In genomic region chr5:122584411-122585110, GRCh38 we compare ENCODE assay signal across 23 cellular contexts.
DNase-seq lines count a peak whose midpoint lies in the region; ATAC-seq and TF ChIP-seq lines count a peak whose summit lies in the region.
"Had no signal": no experiment of that assay in that cellular context is flagged by ENCODE, and none has a peak within 500 bp of the region (broad histone marks: within the 10 kb centered on the region; RNA-seq: fewer than 3 reads in every experiment).

No MANE protein-coding gene starts in this region.

- H3K4me1 ChIP-seq in BLaER1 treated with 17β-estradiol and CSF1 and Interleukin-3, amounts not matched to agents 10 nM and 100 nM: peaks cover 0 to 26% (median 13%) of the 10 kb centered on the region in 10 experiments; a peak in 14 of 20 replicates
- peaks cover 17% of the 10 kb centered on the region for H3K4me1 ChIP-seq in HEK293 (ENCODE audit: control insufficient read depth, insufficient read depth, low read length)
- peaks cover 15% of the 10 kb centered on the region for H3K4me1 ChIP-seq in fibroblast of lung (ENCODE audit: control insufficient read depth, extremely low read depth, insufficient read depth, low read length)
- H3K4me1 ChIP-seq: breast epithelium, left ventricle myocardium inferior, prostate gland, testis had no signal

- H3K4me1 Mint-ChIP-seq in neural crest cell: no peaks in the 10 kb centered on the region
- H3K4me1 Mint-ChIP-seq: activated naive CD4-positive, alpha-beta T cell treated with anti-CD3 and anti-CD28 coated beads, Interleukin-2, amount 50 U/mL, for 24 hours had no signal

- ATAC-seq in GM19351 (IDR thresholded peaks at IDR 0.05; ENCODE audit: unreplicated experiment) (no peak), GM18909 (IDR thresholded peaks at IDR 0.05; ENCODE audit: poor library complexity, unreplicated experiment) (no peak), GM21381 (IDR thresholded peaks at IDR 0.05; ENCODE audit: unreplicated experiment) (no peak)
- ATAC-seq: stimulated activated naive B cell treated with anti-CD40 and anti-IgM and Interleukin-4, amounts not matched to agents 10 μg/mL and 1 μg/mL and 100 μg/mL, for 72 hours had no signal

- H3K27me3 Mint-ChIP-seq in neural crest cell (ENCODE audit: low read depth): peaks cover 2% of the 10 kb centered on the region

- TF ChIP-seq CTCF in HEK293 (tag by site-specific recombination; IDR thresholded peaks at IDR 0.05): no peak
- TF ChIP-seq CTCF in fibroblast of lung (conservative IDR thresholded peaks at IDR 0.05 in 1 of 2, IDR thresholded peaks at IDR 0.05 in 1 of 2; ENCODE audit: low read depth in 1 of 2, low read length in 2 of 2): no peak
- no peak for TF ChIP-seq CTCF in neural crest cell (conservative IDR thresholded peaks at IDR 0.05)

- H3K9me3 ChIP-seq in BLaER1 treated with 17β-estradiol and CSF1 and Interleukin-3, amounts not matched to agents 10 nM and 100 nM (replicated peaks in 1 of 11): no peaks in the 10 kb centered on the region
- H3K9me3 ChIP-seq in HEK293 (ENCODE audit: control insufficient read depth, insufficient read depth, low read depth, low read length): no peaks in the 10 kb centered on the region
- H3K9me3 ChIP-seq in fibroblast of lung (ENCODE audit: control insufficient read depth, insufficient read depth, low read depth, low read length): no peaks in the 10 kb centered on the region
- H3K9me3 ChIP-seq: breast epithelium, left ventricle myocardium inferior, prostate gland, testis had no signal

- H3K36me3 Mint-ChIP-seq in neural crest cell (ENCODE audit: low read depth): no peaks in the 10 kb centered on the region
- H3K36me3 Mint-ChIP-seq: activated naive CD4-positive, alpha-beta T cell treated with anti-CD3 and anti-CD28 coated beads, Interleukin-2, amount 50 U/mL, for 24 hours; stimulated activated naive B cell treated with anti-CD40 and anti-IgM and Interleukin-4, amounts not matched to agents 10 μg/mL and 1 μg/mL and 100 μg/mL, for 72 hours had no signal

- H3K36me3 ChIP-seq in BLaER1 treated with 17β-estradiol and CSF1 and Interleukin-3, amounts not matched to agents 10 nM and 100 nM: no peaks in the 10 kb centered on the region
- H3K36me3 ChIP-seq in HEK293 (ENCODE audit: control insufficient read depth in 2 of 2, insufficient read depth in 1 of 2, low read length in 2 of 2): no peaks in the 10 kb centered on the region
- H3K36me3 ChIP-seq in fibroblast of lung (ENCODE audit: control insufficient read depth, insufficient read depth, low read length): no peaks in the 10 kb centered on the region
- H3K36me3 ChIP-seq: breast epithelium, left ventricle myocardium inferior, prostate gland had no signal

- no peaks in the 10 kb centered on the region for H3K79me2 ChIP-seq in fibroblast of lung (ENCODE audit: control insufficient read depth, insufficient read depth, low read length)

- no peak overlapping the region for H3K4me3 Mint-ChIP-seq in neural crest cell
- H3K4me3 Mint-ChIP-seq: activated naive CD4-positive, alpha-beta T cell treated with anti-CD3 and anti-CD28 coated beads, Interleukin-2, amount 50 U/mL, for 24 hours; HFFc6; T-helper 2 cell treated with Interferon-gamma antibody and Interleukin-4, amounts not matched to agents 5 μg/mL and 100 μg/mL, for 36 hours had no signal

- POLR2A ChIA-PET in HEK293 (lab: Yijun Ruan, JAX): no interaction called here

- H3K27me3 ChIP-seq in BLaER1 treated with 17β-estradiol and CSF1 and Interleukin-3, amounts not matched to agents 10 nM and 100 nM: no peaks in the 10 kb centered on the region
- no peaks in the 10 kb centered on the region for H3K27me3 ChIP-seq in fibroblast of lung (ENCODE audit: control insufficient read depth, insufficient read depth, low read length)
- H3K27me3 ChIP-seq: breast epithelium, testis had no signal

- no peak overlapping the region for H3K27ac ChIP-seq in BLaER1 treated with 17β-estradiol and CSF1 and Interleukin-3, amounts not matched to agents 10 nM and 100 nM
- H3K27ac ChIP-seq in HEK293 (ENCODE audit: extremely low read depth, low read depth, low read length) (peak overlapping the region; percentile 24; the same call in 1 of the 2 replicates), fibroblast of lung (ENCODE audit: insufficient read depth, low read length) (no peak overlapping the region)
- H3K27ac ChIP-seq: breast epithelium, left ventricle myocardium inferior, prostate gland, testis had no signal

- peak overlapping the region; percentile 51 for H3K27ac Mint-ChIP-seq in neural crest cell (ENCODE audit: unreplicated experiment)
- H3K27ac Mint-ChIP-seq: activated naive CD4-positive, alpha-beta T cell treated with anti-CD3 and anti-CD28 coated beads, Interleukin-2, amount 50 U/mL, for 24 hours; HFFc6; T-helper 2 cell treated with Interferon-gamma antibody and Interleukin-4, amounts not matched to agents 5 μg/mL and 100 μg/mL, for 36 hours had no signal

- H4K20me1 ChIP-seq in BLaER1 treated with 17β-estradiol and CSF1 and Interleukin-3, amounts not matched to agents 10 nM and 100 nM: no peaks in the 10 kb centered on the region; a peak in 1 of 22 replicates
- H4K20me1 ChIP-seq in fibroblast of lung (ENCODE audit: control insufficient read depth, extremely low read depth, insufficient read depth, low read length): no peaks in the 10 kb centered on the region

- no peak overlapping the region for H3K9ac ChIP-seq in BLaER1 treated with 17β-estradiol and CSF1 and Interleukin-3, amounts not matched to agents 10 nM and 100 nM
- H3K9ac ChIP-seq in fibroblast of lung (ENCODE audit: insufficient read depth, low read length): no peak overlapping the region

- peak overlapping the region in 1 of 10 experiments; percentile 7; a peak in 1 of 20 replicates for H3K4me3 ChIP-seq in BLaER1 treated with 17β-estradiol and CSF1 and Interleukin-3, amounts not matched to agents 10 nM and 100 nM
- H3K4me3 ChIP-seq in HEK293 (ENCODE audit: low read depth, low read length) (no peak overlapping the region), fibroblast of lung (replicated peaks in 1 of 4; ENCODE audit: control extremely low read depth in 1 of 4, insufficient read depth in 1 of 4, low read depth in 3 of 4, low read length in 4 of 4) (no peak overlapping the region)
- H3K4me3 ChIP-seq: breast epithelium, left ventricle myocardium inferior, prostate gland, testis had no signal

- no peak overlapping the region for H2AFZ ChIP-seq in fibroblast of lung (ENCODE audit: low read length)

- CTCF ChIA-PET in HEK293 (lab: Yijun Ruan, JAX): no interaction called here

- H3K9me3 Mint-ChIP-seq in neural crest cell: no peaks in the 10 kb centered on the region
- H3K9me3 Mint-ChIP-seq: HFFc6; stimulated activated naive B cell treated with anti-CD40 and anti-IgM and Interleukin-4, amounts not matched to agents 10 μg/mL and 1 μg/mL and 100 μg/mL, for 72 hours; T-helper 2 cell treated with Interferon-gamma antibody and Interleukin-4, amounts not matched to agents 5 μg/mL and 100 μg/mL, for 36 hours had no signal

- DNase-seq in fibroblast of lung (ENCODE audit: low read depth in 2 of 2) (peak in 1 of 2 donors; percentile 81), neural crest cell (ENCODE audit: low read depth, low spot score) (no peak), HUDEP-2 (lab: John Stamatoyannopoulos, UW; ENCODE audit: unreplicated experiment in 76 of 76) (no peak)
- DNase-seq: GDM1; HFFc6; KBM-7; left ventricle myocardium inferior; NCI-H1105; NCI-H2029; NCI-H226; NCI-H526 treated with DMSO at 0.1 percent for 48 hours; SHP77 treated with DMSO at 0.1 percent for 48 hours; stimulated activated naive B cell treated with anti-CD40 and anti-IgM and Interleukin-4, amounts not matched to agents 10 μg/mL and 1 μg/mL and 100 μg/mL, for 72 hours; testis had no signal

- peak overlapping the region in 9 of 11 experiments; percentile 35 to 81 (median 65); a peak in 17 of 22 replicates for H3K4me2 ChIP-seq in BLaER1 treated with 17β-estradiol and CSF1 and Interleukin-3, amounts not matched to agents 10 nM and 100 nM
- peak overlapping the region; percentile 44 for H3K4me2 ChIP-seq in fibroblast of lung (ENCODE audit: extremely low read depth, insufficient read depth, low read length)

TF ChIP-seq in HEK293, 187 proteins besides CTCF, POLR2A, EP300 and RAD21 (continues in another document):
- TF ChIP-seq ZNF148 (tag by site-specific recombination; IDR thresholded peaks at IDR 0.05; ENCODE audit: borderline replicate concordance) (no peak), ZBTB17 (tag by site-specific recombination; IDR thresholded peaks at IDR 0.05) (peak; percentile 80), ZNF138 (tag by site-specific recombination; IDR thresholded peaks at IDR 0.05; ENCODE audit: borderline replicate concordance) (no peak), ZNF701 (tag by site-specific recombination; IDR thresholded peaks at IDR 0.05) (no peak), ZNF266 (tag by site-specific recombination; IDR thresholded peaks at IDR 0.05; ENCODE audit: low read depth) (no peak), ZNF10 (tag by site-specific recombination; IDR thresholded peaks at IDR 0.05) (no peak), ZNF335 (tag by site-specific recombination; conservative IDR thresholded peaks at IDR 0.05) (peak; percentile 99), GLI4 (tag by site-specific recombination; IDR thresholded peaks at IDR 0.05) (no peak), ZFHX2 (tag by site-specific recombination; conservative IDR thresholded peaks at IDR 0.05) (no peak), ZNF785 (tag by site-specific recombination; IDR thresholded peaks at IDR 0.05) (no peak), ZNF341 (tag by site-specific recombination; IDR thresholded peaks at IDR 0.05; ENCODE audit: low read depth) (peak; percentile 23), ZNF548 (tag by site-specific recombination; IDR thresholded peaks at IDR 0.05) (no peak), ZNF501 (tag by site-specific recombination; IDR thresholded peaks at IDR 0.05) (no peak), ZNF37A (tag by site-specific recombination; IDR thresholded peaks at IDR 0.05) (no peak)
